In genomic region chr9:91122755-91123154, GRCh38 we compare ENCODE assay signal across 28 cellular contexts.
"Had no signal": no experiment of that assay in that cellular context is flagged by ENCODE, and none has a peak within 500 bp of the region (broad histone marks: within the 10 kb centered on the region; RNA-seq: fewer than 3 reads in every experiment).

No MANE protein-coding gene starts in this region.

- DNase-seq: activated CD4-positive, alpha-beta memory T cell treated with anti-CD3 and anti-CD28 coated beads, Interleukin-2, amount 10 ng/mL, durations not matched to agents 7 days and 5 days; activated CD4-positive, alpha-beta T cell treated with anti-CD3 and anti-CD28 coated beads for 48 hours; activated CD4-positive, CD25-positive, alpha-beta regulatory T cell; activated CD4-positive, CD25-positive, alpha-beta regulatory T cell treated with anti-CD3 and anti-CD28 coated beads, Interleukin-2, amount 50 U/mL, for 72 hours; activated CD8-positive, alpha-beta memory T cell treated with anti-CD3 and anti-CD28 coated beads, Interleukin-2, amount 10 ng/mL, durations not matched to agents 7 days and 5 days; activated CD8-positive, alpha-beta memory T cell treated with anti-CD3 and anti-CD28 coated beads, Interleukin-2, amount 50 U/mL, for 4 hours; activated gamma-delta T cell; activated naive CD4-positive, alpha-beta T cell; activated naive CD4-positive, alpha-beta T cell treated with anti-CD3 and anti-CD28 coated beads, Interleukin-2, amount 10 ng/mL, durations not matched to agents 7 days and 5 days; activated naive CD8-positive, alpha-beta T cell treated with anti-CD3 and anti-CD28 coated beads, Interleukin-2, amount 10 ng/mL, durations not matched to agents 7 days and 5 days; activated T-cell treated with anti-CD3 and anti-CD28 coated beads, Interleukin-2, amount 50 U/mL, for 1 hour; activated T-cell treated with anti-CD3 and anti-CD28 coated beads, Interleukin-2, amount 50 U/mL, for 48 hours; cortex of kidney; dermis blood vessel endothelial cell; effector CD4-positive, alpha-beta T cell; effector memory CD8-positive, alpha-beta T cell; erythroblast; esophagus squamous epithelium; foreskin melanocyte; heart right ventricle; T-helper 2 cell had no signal

- H3K27ac ChIP-seq: ascending aorta, esophagus squamous epithelium, gastroesophageal sphincter, heart right ventricle, hepatocyte had no signal

- H3K27ac Mint-ChIP-seq: activated CD4-positive, alpha-beta memory T cell treated with anti-CD3 and anti-CD28 coated beads, Interleukin-2, amount 10 ng/mL, durations not matched to agents 7 days and 5 days; activated CD8-positive, alpha-beta memory T cell treated with anti-CD3 and anti-CD28 coated beads, Interleukin-2, amount 10 ng/mL, durations not matched to agents 7 days and 5 days; activated naive CD4-positive, alpha-beta T cell treated with anti-CD3 and anti-CD28 coated beads, Interleukin-2, amount 10 ng/mL, durations not matched to agents 7 days and 5 days; activated naive CD4-positive, alpha-beta T cell treated with anti-CD3 and anti-CD28 coated beads, Interleukin-2, amount 50 U/mL, for 72 hours; activated naive CD8-positive, alpha-beta T cell treated with anti-CD3 and anti-CD28 coated beads, Interleukin-2, amount 10 ng/mL, durations not matched to agents 7 days and 5 days; activated T-helper 1 cell treated with anti-CD3 and anti-CD28 coated beads, Interleukin-12 subunit alpha, Interleukin-12 subunit beta, Interleukin-2, Interleukin-4 antibody, amounts not matched to agents 30 ng/mL and 10 ng/mL and 1 ng/mL, durations not matched to agents 14 hours and 24 hours and 36 hours; brain had no signal

- H3K27me3 ChIP-seq: ascending aorta, esophagus squamous epithelium, gastroesophageal sphincter, heart right ventricle, hepatocyte had no signal

- H3K36me3 Mint-ChIP-seq: brain had no signal

- H3K9me3 Mint-ChIP-seq: effector memory CD8-positive, alpha-beta T cell had no signal

- H3K4me3 ChIP-seq: ascending aorta, esophagus squamous epithelium, gastroesophageal sphincter, heart right ventricle, hepatocyte had no signal

- H3K4me2 ChIP-seq: hepatocyte had no signal

- H3K4me3 Mint-ChIP-seq: activated CD4-positive, alpha-beta memory T cell treated with anti-CD3 and anti-CD28 coated beads, Interleukin-2, amount 10 ng/mL, durations not matched to agents 7 days and 5 days; activated CD8-positive, alpha-beta memory T cell treated with anti-CD3 and anti-CD28 coated beads, Interleukin-2, amount 10 ng/mL, durations not matched to agents 7 days and 5 days; activated naive CD4-positive, alpha-beta T cell treated with anti-CD3 and anti-CD28 coated beads, Interleukin-2, amount 10 ng/mL, durations not matched to agents 7 days and 5 days; activated naive CD8-positive, alpha-beta T cell treated with anti-CD3 and anti-CD28 coated beads, Interleukin-2, amount 10 ng/mL, durations not matched to agents 7 days and 5 days; activated T-helper 1 cell treated with anti-CD3 and anti-CD28 coated beads, Interleukin-12 subunit alpha, Interleukin-12 subunit beta, Interleukin-2, Interleukin-4 antibody, amounts not matched to agents 30 ng/mL and 10 ng/mL and 1 ng/mL, durations not matched to agents 14 hours and 24 hours and 36 hours; brain; effector memory CD8-positive, alpha-beta T cell had no signal

- FAIRE-seq: colon had no signal

- ATAC-seq: activated CD8-positive, alpha-beta memory T cell treated with anti-CD3 and anti-CD28 coated beads, Interleukin-2, amount 10 ng/mL, durations not matched to agents 7 days and 5 days; effector memory CD8-positive, alpha-beta T cell; gastroesophageal sphincter; heart right ventricle had no signal

- H2AFZ ChIP-seq: hepatocyte had no signal

- H3K9me3 ChIP-seq: esophagus squamous epithelium, gastroesophageal sphincter had no signal

- H3K36me3 ChIP-seq: ascending aorta, esophagus squamous epithelium, gastroesophageal sphincter, heart right ventricle had no signal

- H3K27me3 Mint-ChIP-seq: activated CD4-positive, alpha-beta memory T cell treated with anti-CD3 and anti-CD28 coated beads, Interleukin-2, amount 10 ng/mL, durations not matched to agents 7 days and 5 days; activated CD8-positive, alpha-beta memory T cell treated with anti-CD3 and anti-CD28 coated beads, Interleukin-2, amount 10 ng/mL, durations not matched to agents 7 days and 5 days had no signal
